In the genomic region with DNA sequence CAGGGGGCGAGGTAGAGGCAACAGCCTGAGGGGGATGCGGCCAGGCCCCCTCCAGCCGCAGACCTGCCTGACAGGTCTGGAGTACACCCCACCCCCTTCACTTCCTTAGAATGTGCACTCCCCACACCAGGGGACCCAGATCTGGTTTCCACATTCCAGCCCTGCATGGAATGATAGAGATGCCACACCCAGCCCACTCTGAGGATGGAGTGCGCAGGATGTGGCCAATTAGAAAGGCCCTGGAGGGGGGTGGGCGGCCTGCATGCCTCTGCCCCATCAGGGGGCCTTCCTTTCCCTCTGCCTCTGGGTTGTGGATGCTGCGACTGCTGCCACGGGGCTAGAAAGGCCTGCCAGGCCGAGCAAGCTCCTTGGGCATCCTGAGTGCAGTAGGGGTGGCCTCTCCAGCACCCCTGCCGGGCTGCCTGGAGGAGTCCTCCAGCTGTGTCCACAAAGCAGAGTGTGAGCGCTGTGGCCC, we compare ENCODE assay signal across 17 cellular contexts. TPM values are rescaled to one million over a fixed set of nuclear protein-coding genes. Genes with fewer than 3 reads are reported as not detected.
DNase-seq lines count a peak whose midpoint lies in the region; ATAC-seq, FAIRE-seq and TF ChIP-seq lines count a peak whose summit lies in the region.
"Had no signal": no experiment of that assay in that cellular context is flagged by ENCODE, and none has a peak within 500 bp of the region (broad histone marks: within the 10 kb centered on the region; RNA-seq: fewer than 3 reads in every experiment).

No MANE protein-coding gene starts in this region.

- no peak for TF ChIP-seq CTCF in activated CD8-positive, alpha-beta T cell treated with anti-CD3 and anti-CD28 coated beads for 36 hours (IDR thresholded peaks at IDR 0.05)
- TF ChIP-seq CTCF in pancreas (IDR thresholded peaks at IDR 0.05) (no peak), lower leg skin (IDR thresholded peaks at IDR 0.05) (no peak)

- H3K9me3 ChIP-seq in adipocyte (ENCODE audit: control insufficient read depth, low read length) (no peaks in the 10 kb centered on the region), pancreas (no peaks in the 10 kb centered on the region)
- H3K9me3 ChIP-seq: sigmoid colon, thoracic aorta had no signal

- H3K4me1 Mint-ChIP-seq in activated CD8-positive, alpha-beta T cell treated with anti-CD3 and anti-CD28 coated beads, Interleukin-2, amount 10 ng/mL, durations not matched to agents 7 days and 5 days (ENCODE audit: low read depth), result peaks cover 11% of the 10 kb centered on the region
- no peaks in the 10 kb centered on the region for H3K4me1 Mint-ChIP-seq in activated CD8-positive, alpha-beta T cell treated with anti-CD3 and anti-CD28 coated beads for 36 hours (ENCODE audit: low read depth)
- H3K4me1 Mint-ChIP-seq: brain had no signal

- CTCF ChIA-PET in activated CD8-positive, alpha-beta T cell treated with anti-CD3 and anti-CD28 coated beads, Interleukin-2, amount 10 ng/mL, durations not matched to agents 7 days and 5 days (lab: Charles Lee), result no interaction called here
- CTCF ChIA-PET in activated CD8-positive, alpha-beta T cell treated with anti-CD3 and anti-CD28 coated beads for 36 hours (lab: Charles Lee), result no interaction called here

- no peak overlapping the region for H3K9ac ChIP-seq in adipocyte (ENCODE audit: low read length)

- H3K27me3 Mint-ChIP-seq in activated CD8-positive, alpha-beta T cell treated with anti-CD3 and anti-CD28 coated beads, Interleukin-2, amount 10 ng/mL, durations not matched to agents 7 days and 5 days (ENCODE audit: low read depth), result no peaks in the 10 kb centered on the region
- no peaks in the 10 kb centered on the region for H3K27me3 Mint-ChIP-seq in activated CD8-positive, alpha-beta T cell treated with anti-CD3 and anti-CD28 coated beads for 36 hours
- H3K27me3 Mint-ChIP-seq: brain had no signal

- no peak for ATAC-seq in activated CD8-positive, alpha-beta T cell treated with anti-CD3 and anti-CD28 coated beads, Interleukin-2, amount 10 ng/mL, durations not matched to agents 7 days and 5 days
- no peak for ATAC-seq in activated CD8-positive, alpha-beta T cell treated with anti-CD3 and anti-CD28 coated beads for 36 hours
- no peak for ATAC-seq in pancreas

- H3K27ac ChIP-seq in pancreas, result no peak overlapping the region
- H3K27ac ChIP-seq: epithelial cell of prostate, thoracic aorta had no signal

- H3K4me3 Mint-ChIP-seq in activated CD8-positive, alpha-beta T cell treated with anti-CD3 and anti-CD28 coated beads, Interleukin-2, amount 10 ng/mL, durations not matched to agents 7 days and 5 days, result no peak overlapping the region
- no peak overlapping the region for H3K4me3 Mint-ChIP-seq in activated CD8-positive, alpha-beta T cell treated with anti-CD3 and anti-CD28 coated beads for 36 hours
- H3K4me3 Mint-ChIP-seq: brain had no signal

- H3K36me3 ChIP-seq in adipocyte (ENCODE audit: control insufficient read depth, insufficient read depth, low read length, severe bottlenecking) (peaks cover 60% of the 10 kb centered on the region), pancreas (peaks cover 0 to 56% (median 6%) of the 10 kb centered on the region in 3 donors)

- FAIRE-seq in pancreas (lab: Jason Lieb, UNC), result no peak
- FAIRE-seq: GM12892 had no signal

- intact Hi-C loops in activated CD8-positive, alpha-beta T cell treated with anti-CD3 and anti-CD28 coated beads for 36 hours (cut with micrococcal nuclease), result no loop called here
- intact Hi-C loops in pancreas (cut with DNase I), result no loop called here
- intact Hi-C loops in lower leg skin (cut with DNase I; ENCODE audit: low total_unique reads), result no loop called here

- TF ChIP-seq POLR2A in lower leg skin (IDR thresholded peaks at IDR 0.05), result no peak

- no peaks in the 10 kb centered on the region for H3K27me3 ChIP-seq in adipocyte (replicated peaks; ENCODE audit: control insufficient read depth, insufficient read depth, low read length)
- H3K27me3 ChIP-seq in pancreas, result no peaks in the 10 kb centered on the region
- H3K27me3 ChIP-seq: sigmoid colon had no signal

- H3K27ac Mint-ChIP-seq in activated CD8-positive, alpha-beta T cell treated with anti-CD3 and anti-CD28 coated beads, Interleukin-2, amount 10 ng/mL, durations not matched to agents 7 days and 5 days, result peak overlapping the region; percentile 25
- H3K27ac Mint-ChIP-seq in activated CD8-positive, alpha-beta T cell treated with anti-CD3 and anti-CD28 coated beads for 36 hours, result no peak overlapping the region
- H3K27ac Mint-ChIP-seq: brain had no signal

- no peak overlapping the region for H3K4me3 ChIP-seq in adipocyte (ENCODE audit: low read length)
- no peak overlapping the region for H3K4me3 ChIP-seq in pancreas
- H3K4me3 ChIP-seq in lower leg skin (ENCODE audit: low read depth, poor library complexity, severe bottlenecking), result no peak overlapping the region
- H3K4me3 ChIP-seq: sigmoid colon, thoracic aorta had no signal

- peaks cover 17% of the 10 kb centered on the region for H3K4me1 ChIP-seq in adipocyte (ENCODE audit: control insufficient read depth, insufficient read depth, low read length)
- H3K4me1 ChIP-seq in pancreas, result no peaks in the 10 kb centered on the region

- POLR2A ChIA-PET in activated CD8-positive, alpha-beta T cell treated with anti-CD3 and anti-CD28 coated beads, Interleukin-2, amount 10 ng/mL, durations not matched to agents 7 days and 5 days (lab: Charles Lee), result interaction anchor here (1.4 kb wide), 1 partner anchor 29 kb away, joined by 4 read pairs; the partner anchor contains the start of gene TAB1
- POLR2A ChIA-PET in activated CD8-positive, alpha-beta T cell treated with anti-CD3 and anti-CD28 coated beads for 36 hours (lab: Charles Lee), result no interaction called here

- 86 to 90% methylated on average over 10 of the region's 10 CpGs for WGBS in pancreas, 2 donors
- 80 to 83% methylated on average over 10 of the region's 10 CpGs for WGBS in lower leg skin, 2 donors

- no peaks in the 10 kb centered on the region for H3K9me3 Mint-ChIP-seq in activated CD8-positive, alpha-beta T cell treated with anti-CD3 and anti-CD28 coated beads, Interleukin-2, amount 10 ng/mL, durations not matched to agents 7 days and 5 days (ENCODE audit: insufficient read depth)
- H3K9me3 Mint-ChIP-seq in activated CD8-positive, alpha-beta T cell treated with anti-CD3 and anti-CD28 coated beads for 36 hours, result no peaks in the 10 kb centered on the region
- H3K9me3 Mint-ChIP-seq: brain had no signal

- peaks cover 24% of the 10 kb centered on the region for H3K36me3 Mint-ChIP-seq in activated CD8-positive, alpha-beta T cell treated with anti-CD3 and anti-CD28 coated beads, Interleukin-2, amount 10 ng/mL, durations not matched to agents 7 days and 5 days (ENCODE audit: low read depth)
- H3K36me3 Mint-ChIP-seq in activated CD8-positive, alpha-beta T cell treated with anti-CD3 and anti-CD28 coated beads for 36 hours (ENCODE audit: low read depth), result peaks cover 11% of the 10 kb centered on the region

- no peak for DNase-seq in activated CD8-positive, alpha-beta T cell treated with anti-CD3 and anti-CD28 coated beads, Interleukin-2, amount 10 ng/mL, durations not matched to agents 7 days and 5 days
- DNase-seq in activated CD8-positive, alpha-beta T cell treated with anti-CD3 and anti-CD28 coated beads for 36 hours, result no peak
- DNase-seq in adipocyte (ENCODE audit: low read depth), result peak; percentile 40
- DNase-seq in iPS-NIHi7 (ENCODE audit: extremely low spot score), result peak; percentile 90
- DNase-seq in NCI-H1092 (lab: John Stamatoyannopoulos, UW), result no peak
- DNase-seq in pancreas, result no peak
- no peak for DNase-seq in RKO (ENCODE audit: low spot score)
- DNase-seq in lower leg skin (ENCODE audit: low spot score in 2 of 2), result no peak
- DNase-seq: ACHN; activated T-cell treated with anti-CD3 and anti-CD28 coated beads, Interleukin-2, amount 50 U/mL, for 48 hours; NCI-H524 treated with DMSO at 0.1 percent for 48 hours; sigmoid colon had no signal

RNA-seq across cellular contexts. Expression of gene MGAT3, which starts 28.2 kb away (rescaled TPM):
- total RNA-seq in activated CD8-positive, alpha-beta T cell treated with anti-CD3 and anti-CD28 coated beads, Interleukin-2, amount 10 ng/mL, durations not matched to agents 7 days and 5 days, result 10 to 100 TPM in 1 of 2 experiments, 1 to 10 TPM in 1; 9.1 to 10.0 TPM
- total RNA-seq in activated CD8-positive, alpha-beta T cell treated with anti-CD3 and anti-CD28 coated beads for 36 hours, result 1 to 10 TPM in 1 of 2 experiments, under 1 TPM in 1; 0.90 to 1.9 TPM
- total RNA-seq in pancreas (1 to 10 TPM; 1.6 to 4.2 (median 2.5) TPM), lower leg skin (1 to 10 TPM; 1.2 to 5.5 (median 3.2) TPM)
- polyA plus RNA-seq in pancreas, result 1 to 10 TPM; 1.5 to 1.9 TPM
- total RNA-seq: myocyte had no signal

RNA-seq across cellular contexts. Expression of gene TAB1, which starts 29.1 kb away (rescaled TPM):
- total RNA-seq in activated CD8-positive, alpha-beta T cell treated with anti-CD3 and anti-CD28 coated beads, Interleukin-2, amount 10 ng/mL, durations not matched to agents 7 days and 5 days, result 10 to 100 TPM; 27.0 to 28.5 TPM
- total RNA-seq in activated CD8-positive, alpha-beta T cell treated with anti-CD3 and anti-CD28 coated beads for 36 hours, result 10 to 100 TPM; 21.6 to 22.8 TPM
- 10 to 100 TPM in 5 of 6 donors, 1 to 10 TPM in 1; 8.4 to 16.9 (median 15.1) TPM for total RNA-seq in pancreas
- polyA plus RNA-seq in pancreas, result 10 to 100 TPM; 13.5 to 16.7 TPM
- total RNA-seq in lower leg skin, result 10 to 100 TPM; 24.1 to 35.9 (median 29.8) TPM

Comparison
In these comparisons a context has a peak if more than half of its experiments do, and no peak if none do; other contexts are left out.
1. DNase-seq: peak in adipocyte (single experiment) and iPS-NIHi7 (single experiment); none in activated CD8-positive, alpha-beta T cell treated with anti-CD3 and anti-CD28 coated beads, Interleukin-2, amount 10 ng/mL, durations not matched to agents 7 days and 5 days (single experiment), activated CD8-positive, alpha-beta T cell treated with anti-CD3 and anti-CD28 coated beads for 36 hours (single experiment), NCI-H1092 (single experiment), pancreas (0 of 6), RKO (single experiment) and lower leg skin (0 of 2).